1 cellular context compared by ENCODE assay signal in the genomic region with DNA sequence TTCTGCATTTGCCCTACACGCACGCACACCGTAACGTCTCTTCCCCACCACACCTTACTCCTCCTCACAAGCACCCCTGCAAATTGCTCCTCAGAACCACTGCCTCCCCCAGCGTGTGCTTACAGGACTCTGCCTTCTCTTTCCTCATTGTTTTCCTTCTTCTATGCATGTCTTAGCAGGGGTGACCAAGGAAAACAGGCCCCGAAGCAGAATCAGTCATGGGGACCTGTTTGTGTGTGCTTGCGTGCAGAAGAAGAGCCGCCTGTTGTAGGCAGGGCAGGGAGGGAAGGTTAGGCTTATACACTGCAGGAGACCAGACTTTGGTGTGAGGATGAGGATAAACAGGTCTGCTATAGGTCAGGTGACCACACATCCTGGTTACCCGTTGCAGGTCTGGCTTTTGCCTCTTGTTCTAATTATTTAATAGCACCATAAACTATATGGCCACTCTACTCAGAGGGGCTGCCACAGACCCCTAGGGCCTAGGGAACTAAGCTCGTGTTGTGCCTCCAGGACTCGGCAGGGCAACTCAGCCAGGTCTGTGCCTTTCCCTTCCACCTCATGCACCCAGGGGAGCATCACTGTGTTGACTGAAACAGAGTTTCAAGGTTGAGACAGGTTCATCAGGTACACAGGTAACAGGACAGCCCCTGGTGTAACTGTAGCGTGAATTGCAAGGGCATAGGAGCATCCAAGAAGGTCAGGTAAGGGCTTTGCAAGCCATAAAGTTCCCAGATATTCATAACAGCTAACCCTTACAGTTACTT.
A peak's percentile ranks its signal among the peaks of the same experiment; 100 is the strongest.
TF ChIP-seq lines count a peak whose summit lies in the region.

No MANE protein-coding gene starts in this region.

TF ChIP-seq in K562, 482 proteins besides CTCF, POLR2A, EP300 and RAD21 (continued from another document):
- TF ChIP-seq TCF7 (IDR thresholded peaks at IDR 0.05; ENCODE audit: borderline replicate concordance) (0 out of 2 replicates have a peak, but pooled peaks have one; percentile 11), ZNF668 (CRISPR knock-in tag; IDR thresholded peaks at IDR 0.05) (peak; percentile 35; the same call in 1 of the 2 replicates), ZNF197 (CRISPR knock-in tag; IDR thresholded peaks at IDR 0.05; ENCODE audit: low read depth) (no peak; the same call in 1 of the 2 replicates), NFXL1 (CRISPR knock-in tag; IDR thresholded peaks at IDR 0.05) (0 out of 2 replicates have a peak, but pooled peaks have one; percentile 44), SREBF2 (CRISPR knock-in tag; IDR thresholded peaks at IDR 0.05) (no peak), UBTF (IDR thresholded peaks at IDR 0.05; ENCODE audit: borderline replicate concordance in 1 of 2, low read depth in 2 of 2, low read length in 2 of 2) (0 out of 4 replicates have a peak, but pooled peaks of 1 of the 2 experiments have one; percentile 8), THRB (CRISPR knock-in tag; conservative IDR thresholded peaks at IDR 0.05) (0 out of 2 replicates have a peak, but pooled peaks have one; percentile 15), TRIM28 (IDR thresholded peaks at IDR 0.05) (no peak), ZNF143 (CRISPR knock-in tag; IDR thresholded peaks at IDR 0.05) (no peak), TCF7L2 (IDR thresholded peaks at IDR 0.05; ENCODE audit: low read depth, low read length) (no peak), MEF2D (tag; conservative IDR thresholded peaks at IDR 0.05; ENCODE audit: low read depth) (0 out of 2 replicates have a peak, but pooled peaks have one; percentile 13), DPF2 (IDR thresholded peaks at IDR 0.05) (no peak), OTX1 (CRISPR knock-in tag; IDR thresholded peaks at IDR 0.05) (peak; percentile 63; the same call in 1 of the 2 replicates)
- TF ChIP-seq, protein P1, sequence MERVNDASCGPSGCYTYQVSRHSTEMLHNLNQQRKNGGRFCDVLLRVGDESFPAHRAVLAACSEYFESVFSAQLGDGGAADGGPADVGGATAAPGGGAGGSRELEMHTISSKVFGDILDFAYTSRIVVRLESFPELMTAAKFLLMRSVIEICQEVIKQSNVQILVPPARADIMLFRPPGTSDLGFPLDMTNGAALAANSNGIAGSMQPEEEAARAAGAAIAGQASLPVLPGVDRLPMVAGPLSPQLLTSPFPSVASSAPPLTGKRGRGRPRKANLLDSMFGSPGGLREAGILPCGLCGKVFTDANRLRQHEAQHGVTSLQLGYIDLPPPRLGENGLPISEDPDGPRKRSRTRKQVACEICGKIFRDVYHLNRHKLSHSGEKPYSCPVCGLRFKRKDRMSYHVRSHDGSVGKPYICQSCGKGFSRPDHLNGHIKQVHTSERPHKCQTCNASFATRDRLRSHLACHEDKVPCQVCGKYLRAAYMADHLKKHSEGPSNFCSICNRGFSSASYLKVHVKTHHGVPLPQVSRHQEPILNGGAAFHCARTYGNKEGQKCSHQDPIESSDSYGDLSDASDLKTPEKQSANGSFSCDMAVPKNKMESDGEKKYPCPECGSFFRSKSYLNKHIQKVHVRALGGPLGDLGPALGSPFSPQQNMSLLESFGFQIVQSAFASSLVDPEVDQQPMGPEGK (CRISPR knock-in tag; IDR thresholded peaks at IDR 0.05; ENCODE audit: borderline replicate concordance), result 0 out of 2 replicates have a peak, but pooled peaks have one; percentile 11
- TF ChIP-seq, protein P2, sequence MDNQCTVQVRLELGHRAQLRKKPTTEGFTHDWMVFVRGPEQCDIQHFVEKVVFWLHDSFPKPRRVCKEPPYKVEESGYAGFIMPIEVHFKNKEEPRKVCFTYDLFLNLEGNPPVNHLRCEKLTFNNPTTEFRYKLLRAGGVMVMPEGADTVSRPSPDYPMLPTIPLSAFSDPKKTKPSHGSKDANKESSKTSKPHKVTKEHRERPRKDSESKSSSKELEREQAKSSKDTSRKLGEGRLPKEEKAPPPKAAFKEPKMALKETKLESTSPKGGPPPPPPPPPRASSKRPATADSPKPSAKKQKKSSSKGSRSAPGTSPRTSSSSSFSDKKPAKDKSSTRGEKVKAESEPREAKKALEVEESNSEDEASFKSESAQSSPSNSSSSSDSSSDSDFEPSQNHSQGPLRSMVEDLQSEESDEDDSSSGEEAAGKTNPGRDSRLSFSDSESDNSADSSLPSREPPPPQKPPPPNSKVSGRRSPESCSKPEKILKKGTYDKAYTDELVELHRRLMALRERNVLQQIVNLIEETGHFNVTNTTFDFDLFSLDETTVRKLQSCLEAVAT (IDR thresholded peaks at IDR 0.05), result peak in 1 of 2 experiments; percentile 5; a peak in 1 of 4 replicates
- TF ChIP-seq, protein P3, sequence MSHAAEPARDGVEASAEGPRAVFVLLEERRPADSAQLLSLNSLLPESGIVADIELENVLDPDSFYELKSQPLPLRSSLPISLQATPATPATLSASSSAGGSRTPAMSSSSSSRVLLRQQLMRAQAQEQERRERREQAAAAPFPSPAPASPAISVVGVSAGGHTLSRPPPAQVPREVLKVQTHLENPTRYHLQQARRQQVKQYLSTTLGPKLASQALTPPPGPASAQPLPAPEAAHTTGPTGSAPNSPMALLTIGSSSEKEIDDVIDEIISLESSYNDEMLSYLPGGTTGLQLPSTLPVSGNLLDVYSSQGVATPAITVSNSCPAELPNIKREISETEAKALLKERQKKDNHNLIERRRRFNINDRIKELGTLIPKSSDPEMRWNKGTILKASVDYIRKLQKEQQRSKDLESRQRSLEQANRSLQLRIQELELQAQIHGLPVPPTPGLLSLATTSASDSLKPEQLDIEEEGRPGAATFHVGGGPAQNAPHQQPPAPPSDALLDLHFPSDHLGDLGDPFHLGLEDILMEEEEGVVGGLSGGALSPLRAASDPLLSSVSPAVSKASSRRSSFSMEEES (CRISPR knock-in tag; IDR thresholded peaks at IDR 0.05), result 0 out of 2 replicates have a peak, but pooled peaks have one; percentile 3
- TF ChIP-seq, protein P4, sequence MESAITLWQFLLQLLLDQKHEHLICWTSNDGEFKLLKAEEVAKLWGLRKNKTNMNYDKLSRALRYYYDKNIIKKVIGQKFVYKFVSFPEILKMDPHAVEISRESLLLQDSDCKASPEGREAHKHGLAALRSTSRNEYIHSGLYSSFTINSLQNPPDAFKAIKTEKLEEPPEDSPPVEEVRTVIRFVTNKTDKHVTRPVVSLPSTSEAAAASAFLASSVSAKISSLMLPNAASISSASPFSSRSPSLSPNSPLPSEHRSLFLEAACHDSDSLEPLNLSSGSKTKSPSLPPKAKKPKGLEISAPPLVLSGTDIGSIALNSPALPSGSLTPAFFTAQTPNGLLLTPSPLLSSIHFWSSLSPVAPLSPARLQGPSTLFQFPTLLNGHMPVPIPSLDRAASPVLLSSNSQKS (CRISPR knock-in tag; IDR thresholded peaks at IDR 0.05), result no peak
- TF ChIP-seq, protein P5, sequence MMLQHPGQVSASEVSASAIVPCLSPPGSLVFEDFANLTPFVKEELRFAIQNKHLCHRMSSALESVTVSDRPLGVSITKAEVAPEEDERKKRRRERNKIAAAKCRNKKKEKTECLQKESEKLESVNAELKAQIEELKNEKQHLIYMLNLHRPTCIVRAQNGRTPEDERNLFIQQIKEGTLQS (IDR thresholded peaks at IDR 0.05), result no peak
- TF ChIP-seq, protein P5 (CRISPR knock-in tag; conservative IDR thresholded peaks at IDR 0.05), result 0 out of 2 replicates have a peak, but pooled peaks have one; percentile 30
